In genomic region chr5:38800515-38800914, GRCh38 we compare ENCODE assay signal across 11 cellular contexts.
"Had no signal": no experiment of that assay in that cellular context is flagged by ENCODE, and none has a peak within 500 bp of the region (broad histone marks: within the 10 kb centered on the region; RNA-seq: fewer than 3 reads in every experiment).

No MANE protein-coding gene starts in this region.

- H3K27ac ChIP-seq: body of pancreas, epithelial cell of prostate, parathyroid adenoma, SK-N-MC, suprapubic skin, uterus had no signal

- H2AFZ ChIP-seq: parathyroid adenoma had no signal

- H3K4me3 ChIP-seq: body of pancreas, SK-N-MC, suprapubic skin, uterus had no signal

- H3K27me3 ChIP-seq: body of pancreas, suprapubic skin, uterus had no signal

- H3K79me2 ChIP-seq: parathyroid adenoma had no signal

- H3K9me3 ChIP-seq: body of pancreas, suprapubic skin, uterus had no signal

- H3K36me3 ChIP-seq: suprapubic skin, uterus had no signal

- H3K4me1 ChIP-seq: body of pancreas, parathyroid adenoma, uterus had no signal

- DNase-seq: activated B cell treated with CpG ODN at 0.5 μM for 24 hours; body of pancreas; effector memory CD4-positive, alpha-beta T cell; head of caudate nucleus; naive B cell; stimulated activated naive CD4-positive, alpha-beta T cell; uterus had no signal
